Comparison of ENCODE assay signal across 8 cellular contexts in the genomic region with DNA sequence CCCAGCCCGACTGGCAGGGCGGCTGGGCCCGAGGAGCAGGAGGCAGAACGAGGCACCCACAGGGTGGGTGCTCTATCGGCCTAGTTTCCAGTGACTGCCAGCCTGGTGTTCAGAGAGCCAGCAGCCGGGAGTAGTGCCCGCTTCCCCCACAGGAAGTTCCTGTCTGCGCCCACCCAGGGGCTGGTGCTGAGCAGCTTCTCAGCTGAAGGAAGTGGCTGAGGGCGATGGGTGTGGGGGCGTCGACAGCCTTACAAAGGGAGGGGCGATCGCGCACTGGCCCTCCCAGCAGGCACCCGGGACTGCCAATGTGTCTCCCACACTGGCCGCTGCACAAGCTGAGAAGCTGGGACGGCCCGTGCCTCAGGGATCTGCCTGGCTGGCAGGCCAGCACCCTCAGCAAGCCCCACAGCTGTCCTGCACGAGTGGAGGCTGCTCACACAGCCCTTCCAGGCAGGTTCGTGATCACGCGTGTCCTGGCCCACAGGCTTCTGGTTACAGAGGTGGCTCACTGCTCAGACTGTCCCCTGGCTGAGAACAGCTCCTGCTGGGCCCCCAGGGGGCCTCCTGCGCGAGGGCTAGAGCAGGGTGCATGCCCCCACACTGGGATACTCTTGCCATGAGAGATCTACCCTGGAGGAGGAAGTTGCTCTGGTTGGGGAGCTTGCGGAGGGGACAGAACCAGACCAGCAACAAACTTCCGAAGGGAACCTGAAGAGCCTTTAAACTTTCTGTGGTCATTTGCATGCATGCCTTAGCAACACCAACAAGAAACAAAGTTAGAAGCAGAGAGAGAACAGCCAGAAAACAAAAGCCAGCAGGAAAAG. TPM values are rescaled to one million over a fixed set of nuclear protein-coding genes. Genes with fewer than 3 reads are reported as not detected.
DNase-seq lines count a peak whose midpoint lies in the region; ATAC-seq and TF ChIP-seq lines count a peak whose summit lies in the region.

No MANE protein-coding gene starts in this region.

- no peaks in the 10 kb centered on the region for H3K9me3 ChIP-seq in Loucy (ENCODE audit: insufficient read depth, low read depth, low read length)

- peak overlapping the region; percentile 76 for H3K4me3 ChIP-seq in Loucy (ENCODE audit: low read length, poor library complexity, severe bottlenecking)

- no peaks in the 10 kb centered on the region for H3K27me3 ChIP-seq in Loucy (ENCODE audit: insufficient read depth, low read length, poor library complexity, severe bottlenecking)

- H2AFZ ChIP-seq in Loucy (ENCODE audit: low read length) = no peak overlapping the region

- intact Hi-C loops in head of caudate nucleus (cut with DNase I) (no loop called here), posterior vena cava (cut with DNase I) (loop anchor here in 1 of 2 donors (10.0 kb wide), 1 partner anchor 941 kb away; no protein-coding TSS in a partner anchor)

- peaks cover 46% of the 10 kb centered on the region for H3K79me2 ChIP-seq in Loucy (ENCODE audit: insufficient read depth, low read length)

- no peaks in the 10 kb centered on the region for H3K36me3 ChIP-seq in Loucy (ENCODE audit: insufficient read depth, low read length)

- peak overlapping the region; percentile 92 for H3K9ac ChIP-seq in Loucy (ENCODE audit: low read depth, low read length, poor library complexity, severe bottlenecking)

- H4K20me1 ChIP-seq in Loucy (ENCODE audit: insufficient read depth, low read length, poor library complexity, severe bottlenecking) = peaks cover 4% of the 10 kb centered on the region

- H3K4me1 ChIP-seq in Loucy (ENCODE audit: insufficient read depth, low read length, poor library complexity, severe bottlenecking) = peaks cover 34% of the 10 kb centered on the region

- no peak for ATAC-seq in GM21423 (IDR thresholded peaks at IDR 0.05; ENCODE audit: unreplicated experiment)

- TF ChIP-seq CTCF in Loucy (conservative IDR thresholded peaks at IDR 0.05; ENCODE audit: low read length) = no peak

- H3K4me2 ChIP-seq in Loucy (ENCODE audit: low read depth, low read length, poor library complexity, severe bottlenecking) = peak overlapping the region; percentile 97

- no peaks in the 10 kb centered on the region for H3F3A ChIP-seq in Loucy (ENCODE audit: low read depth)

- DNase-seq in activated T-cell treated with anti-CD3 and anti-CD28 coated beads for 1 hour (ENCODE audit: low read depth) (peak; percentile 56), head of caudate nucleus (peak in 31 of 42 donors; percentile 25 to 76 (median 54)), cerebellum (ENCODE audit: low spot score) (no peak), posterior vena cava (ENCODE audit: low spot score) (no peak), NCI-H128 (lab: John Stamatoyannopoulos, UW; ENCODE audit: unreplicated experiment) (no peak)
- peak; percentile 67 for DNase-seq in stimulated activated CD4-positive, alpha-beta T cell treated with anti-CD3 and anti-CD28 coated beads, Interleukin-4, amount 100 ng/mL, for 1 hour

- H3K9me2 ChIP-seq in Loucy (replicated peaks; ENCODE audit: low read depth, low read length) = no peaks in the 10 kb centered on the region

RNA-seq across cellular contexts. Expression of a gene that starts 2.5 kb away (rescaled TPM):
- total RNA-seq in cerebellum (9.3 TPM), posterior vena cava (10 to 100 TPM; 16.8 to 19.0 TPM)

RNA-seq across cellular contexts. Expression of a gene that starts 2.6 kb away (rescaled TPM):
- 8.8 TPM for total RNA-seq in cerebellum
- total RNA-seq in posterior vena cava = 10 to 100 TPM; 17.2 to 20.4 TPM

RNA-seq across cellular contexts. Expression of a gene that starts 17.4 kb away (rescaled TPM):
- total RNA-seq in cerebellum = not detected
- total RNA-seq in posterior vena cava = under 1 TPM; 0.43 to 0.56 TPM

RNA-seq across cellular contexts. Expression of a gene that starts 40.8 kb away (rescaled TPM):
- total RNA-seq in cerebellum (24.1 TPM), posterior vena cava (10 to 100 TPM; 21.6 to 22.6 TPM)

RNA-seq across cellular contexts. Expression of a gene that starts 52.8 kb away (rescaled TPM):
- 23.3 TPM for total RNA-seq in cerebellum
- total RNA-seq in posterior vena cava = 100 to 1,000 TPM in 1 of 2 donors, 10 to 100 TPM in 1; 71.4 to 168 TPM

Comparison
In these comparisons a context has a peak if more than half of its experiments do, and no peak if none do; other contexts are left out.
1. DNase-seq: peak in activated T-cell treated with anti-CD3 and anti-CD28 coated beads for 1 hour (single experiment), head of caudate nucleus (31 of 42) and stimulated activated CD4-positive, alpha-beta T cell treated with anti-CD3 and anti-CD28 coated beads, Interleukin-4, amount 100 ng/mL, for 1 hour (single experiment); none in cerebellum (single experiment), posterior vena cava (single experiment) and NCI-H128 (single experiment).